In the genomic region with DNA sequence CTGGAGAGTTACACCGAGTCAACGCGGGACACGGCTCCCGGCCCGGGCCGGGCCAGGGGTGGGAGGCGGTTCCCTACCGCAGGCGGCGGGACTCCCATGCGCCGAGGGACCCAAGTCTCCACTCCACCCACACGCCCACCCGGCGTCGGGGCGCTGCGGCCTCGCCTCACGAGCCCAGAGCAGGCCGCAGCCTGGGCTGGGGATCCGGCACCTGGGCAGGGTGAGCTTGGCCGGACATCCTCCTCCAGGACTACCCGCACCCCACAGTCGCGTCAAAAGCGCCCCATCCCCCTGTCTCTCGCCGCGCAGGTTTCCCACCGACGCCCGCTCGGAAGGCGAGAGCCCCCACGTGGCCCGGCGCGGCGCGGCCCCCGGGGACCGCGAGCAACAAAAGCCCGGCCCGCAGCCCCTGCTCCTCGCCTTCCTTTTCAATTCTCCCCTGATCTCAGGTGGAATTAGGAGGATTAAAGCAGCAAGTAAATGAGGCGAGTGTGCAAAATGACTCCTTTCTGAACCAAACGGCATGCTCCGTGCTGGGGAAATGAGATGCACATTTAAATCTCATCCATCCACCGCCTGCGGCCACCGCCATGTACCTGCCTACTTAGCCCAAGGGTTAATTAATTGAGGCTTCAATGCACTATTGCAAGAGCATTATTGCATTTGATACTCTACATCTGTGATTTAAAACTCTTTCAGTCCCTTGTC, we compare ENCODE assay signal across 8 cellular contexts.
A peak's percentile ranks its signal among the peaks of the same experiment; 100 is the strongest.
DNase-seq lines count a peak whose midpoint lies in the region; ATAC-seq, FAIRE-seq and TF ChIP-seq lines count a peak whose summit lies in the region.

No MANE protein-coding gene starts in this region.

- peak overlapping the region; percentile 4; the same call in 1 of the 2 replicates for H3K4me3 ChIP-seq in iPS DF 6.9 (ENCODE audit: low read length)

- H3K9me3 ChIP-seq in iPS DF 6.9 (ENCODE audit: control insufficient read depth, insufficient read depth, low read length), result no peaks in the 10 kb centered on the region

- no peaks in the 10 kb centered on the region for H3K9me3 Mint-ChIP-seq in activated T-helper 2 cell treated with anti-CD3 and anti-CD28 coated beads, Interferon-gamma antibody, Interleukin-2, Interleukin-4, amounts not matched to agents 10 μg/mL and 5 μg/mL and 100 μg/mL, durations not matched to agents 14 hours and 24 hours and 36 hours

- peaks cover 44% of the 10 kb centered on the region for H3K27me3 ChIP-seq in iPS DF 6.9 (ENCODE audit: control insufficient read depth, insufficient read depth, low read length)

- peaks cover 75% of the 10 kb centered on the region for H3K27me3 Mint-ChIP-seq in activated T-helper 2 cell treated with anti-CD3 and anti-CD28 coated beads, Interferon-gamma antibody, Interleukin-2, Interleukin-4, amounts not matched to agents 10 μg/mL and 5 μg/mL and 100 μg/mL, durations not matched to agents 14 hours and 24 hours and 36 hours (ENCODE audit: low read depth)

- intact Hi-C loops in activated T-helper 2 cell treated with anti-CD3 and anti-CD28 coated beads, Interferon-gamma antibody, Interleukin-2, Interleukin-4, amounts not matched to agents 10 μg/mL and 5 μg/mL and 100 μg/mL, durations not matched to agents 14 hours and 24 hours and 36 hours (cut with micrococcal nuclease), result loop anchor here (5.0 kb wide), 2 partner anchors 120 to 330 kb away; no protein-coding TSS in a partner anchor

- H3K4me3 Mint-ChIP-seq in activated T-helper 2 cell treated with anti-CD3 and anti-CD28 coated beads, Interferon-gamma antibody, Interleukin-2, Interleukin-4, amounts not matched to agents 10 μg/mL and 5 μg/mL and 100 μg/mL, durations not matched to agents 14 hours and 24 hours and 36 hours (ENCODE audit: low read depth), result peak overlapping the region; percentile 56

- H3K4me1 ChIP-seq in iPS DF 6.9 (ENCODE audit: control insufficient read depth, insufficient read depth, low read length), result no peaks in the 10 kb centered on the region

- no peak for TF ChIP-seq POLR2A in GM12892 (IDR thresholded peaks at IDR 0.05; ENCODE audit: low read depth, low read length)

- FAIRE-seq in GM12892 (lab: Jason Lieb, UNC), result peak; percentile 66

- no peaks in the 10 kb centered on the region for H3K36me3 Mint-ChIP-seq in activated T-helper 2 cell treated with anti-CD3 and anti-CD28 coated beads, Interferon-gamma antibody, Interleukin-2, Interleukin-4, amounts not matched to agents 10 μg/mL and 5 μg/mL and 100 μg/mL, durations not matched to agents 14 hours and 24 hours and 36 hours (ENCODE audit: low read depth)

- peak; percentile 56 for ATAC-seq in HG03095 (IDR thresholded peaks at IDR 0.05; ENCODE audit: unreplicated experiment)

- DNase-seq in GM12892 (ENCODE audit: insufficient read length) (peak; percentile 50), iPS DF 6.9 (ENCODE audit: low read depth, low spot score) (no peak), cortex of kidney (lab: John Stamatoyannopoulos, UW) (no peak), 8988T (no peak), HEK293T (ENCODE audit: extremely low spot score) (no peak)
- no peak for DNase-seq in activated T-helper 2 cell treated with anti-CD3 and anti-CD28 coated beads, Interferon-gamma antibody, Interleukin-2, Interleukin-4, amounts not matched to agents 10 μg/mL and 5 μg/mL and 100 μg/mL, durations not matched to agents 14 hours and 24 hours and 36 hours (ENCODE audit: low spot score)
- DNase-seq in stimulated activated CD8-positive, alpha-beta memory T cell treated with anti-CD3 and anti-CD28 coated beads, Interleukin-2, amount 100 ng/mL, for 48 hours (ENCODE audit: low read depth in 2 of 2), result peak; percentile 9 to 11

- H3K4me1 Mint-ChIP-seq in activated T-helper 2 cell treated with anti-CD3 and anti-CD28 coated beads, Interferon-gamma antibody, Interleukin-2, Interleukin-4, amounts not matched to agents 10 μg/mL and 5 μg/mL and 100 μg/mL, durations not matched to agents 14 hours and 24 hours and 36 hours (ENCODE audit: low read depth), result peaks cover 10% of the 10 kb centered on the region

- no peak overlapping the region for H3K27ac Mint-ChIP-seq in activated T-helper 2 cell treated with anti-CD3 and anti-CD28 coated beads, Interferon-gamma antibody, Interleukin-2, Interleukin-4, amounts not matched to agents 10 μg/mL and 5 μg/mL and 100 μg/mL, durations not matched to agents 14 hours and 24 hours and 36 hours

- no peaks in the 10 kb centered on the region for H3K36me3 ChIP-seq in iPS DF 6.9 (ENCODE audit: control insufficient read depth, insufficient read depth, low read length)

- WGBS in iPS DF 6.9 (ENCODE audit: insufficient coverage, insufficient read length), result no CpG with 5 or more reads among the region's 54 CpGs

- POLR2A ChIA-PET in HEK293T (lab: Yijun Ruan, JAX), result interaction anchor here (1.0 kb wide), 1 partner anchor 14 kb away, joined by 4 read pairs; no protein-coding TSS in a partner anchor

- no peak overlapping the region for H3K27ac ChIP-seq in iPS DF 6.9 (ENCODE audit: low read length)

- CTCF ChIA-PET in HEK293T (lab: Yijun Ruan, JAX), result no interaction called here

TF ChIP-seq in HEK293T, 16 proteins besides CTCF, POLR2A, EP300 and RAD21:
- TF ChIP-seq SP1 (IDR thresholded peaks at IDR 0.05) (no peak), TARDBP (IDR thresholded peaks at IDR 0.05) (no peak), ELF4 (IDR thresholded peaks at IDR 0.05) (no peak), FOXK2 (IDR thresholded peaks at IDR 0.05) (no peak), SUZ12 (IDR thresholded peaks at IDR 0.05) (no peak), ARNT (IDR thresholded peaks at IDR 0.05) (no peak), L3MBTL2 (conservative IDR thresholded peaks at IDR 0.05) (no peak), CTBP1 (IDR thresholded peaks at IDR 0.05; ENCODE audit: borderline replicate concordance) (no peak), FOXM1 (IDR thresholded peaks at IDR 0.05; ENCODE audit: borderline replicate concordance) (no peak), FOXA1 (IDR thresholded peaks at IDR 0.05) (no peak), ZNF384 (IDR thresholded peaks at IDR 0.05) (no peak), BHLHE40 (IDR thresholded peaks at IDR 0.05; ENCODE audit: borderline replicate concordance) (no peak), NFRKB (IDR thresholded peaks at IDR 0.05) (no peak), PKNOX1 (IDR thresholded peaks at IDR 0.05) (no peak), HDGF (IDR thresholded peaks at IDR 0.05; ENCODE audit: borderline replicate concordance) (no peak), LEF1 (IDR thresholded peaks at IDR 0.05; ENCODE audit: borderline replicate concordance) (no peak)
TF ChIP-seq in HEK293T: peak in this region for 0.

Comparison
In these comparisons a context has a peak if more than half of its experiments do, and no peak if none do; other contexts are left out.
1. DNase-seq: peak in GM12892 (single experiment) and stimulated activated CD8-positive, alpha-beta memory T cell treated with anti-CD3 and anti-CD28 coated beads, Interleukin-2, amount 100 ng/mL, for 48 hours (2 of 2); none in activated T-helper 2 cell treated with anti-CD3 and anti-CD28 coated beads, Interferon-gamma antibody, Interleukin-2, Interleukin-4, amounts not matched to agents 10 μg/mL and 5 μg/mL and 100 μg/mL, durations not matched to agents 14 hours and 24 hours and 36 hours (single experiment), iPS DF 6.9 (single experiment), cortex of kidney (single experiment), 8988T (single experiment) and HEK293T (single experiment).